ENCODE assay signal across 8 cellular contexts in genomic region chr1:67685067-67685557, GRCh38. TPM values are rescaled to one million over a fixed set of nuclear protein-coding genes. Genes with fewer than 3 reads are reported as not detected.
DNase-seq lines count a peak whose midpoint lies in the region; ATAC-seq and TF ChIP-seq lines count a peak whose summit lies in the region.

GADD45A (plus strand) TSS chr1:67685201; CDS start chr1:67685495, 294 bp downstream.

- H3K27me3 ChIP-seq in liver (ENCODE audit: control insufficient read depth in 4 of 4, insufficient read depth in 4 of 4, low read length in 3 of 4): no peaks in the 10 kb centered on the region

- H3K27ac ChIP-seq in C4-2B: peak within 1 kb of the TSS; percentile 89
- peak within 1 kb of the TSS; percentile 88 to 97 for H3K27ac ChIP-seq in liver (ENCODE audit: low read depth in 1 of 2, low read length in 2 of 2)

- peak within 1 kb of the TSS; percentile 85 to 94 for H3K9ac ChIP-seq in liver (ENCODE audit: low read depth in 1 of 2, low read length in 2 of 2)

- peaks cover 0 to 28% (median 20%) of the 10 kb centered on the region in 4 donors for H3K4me1 ChIP-seq in liver (ENCODE audit: control insufficient read depth in 4 of 4, insufficient read depth in 4 of 4, low read length in 3 of 4)

- TF ChIP-seq RAD21 in liver (IDR thresholded peaks at IDR 0.05): peak; percentile 61 to 72

- under 1% methylated on average over 39 of the region's 39 CpGs for WGBS in liver

- peak; percentile 98 for DNase-seq in NCI-H774 (lab: John Stamatoyannopoulos, UW)
- DNase-seq in activated CD4-positive, alpha-beta T cell treated with anti-CD3 and anti-CD28 coated beads, Interleukin-2, amount 50 U/mL, for 4 hours: peak; percentile 87 to 89
- peak; percentile 99 for DNase-seq in dermis blood vessel endothelial cell
- DNase-seq in stimulated activated CD4-positive, alpha-beta T cell treated with anti-CD3 and anti-CD28 coated beads, Interleukin-4, amount 100 ng/mL, for 24 hours: peak; percentile 95

- ATAC-seq in GM19395 (IDR thresholded peaks at IDR 0.05; ENCODE audit: unreplicated experiment) (peak; percentile 87), HG03565 (IDR thresholded peaks at IDR 0.05; ENCODE audit: unreplicated experiment) (peak; percentile 84)

- H3K9me3 ChIP-seq in liver (ENCODE audit: control insufficient read depth in 4 of 4, low read length in 3 of 4): no peaks in the 10 kb centered on the region

- H3K4me3 ChIP-seq in liver (ENCODE audit: low read depth in 1 of 3, low read length in 3 of 3): peak within 1 kb of the TSS; percentile 74 to 98 (median 94)

- no peak for TF ChIP-seq CTCF in C4-2B (conservative IDR thresholded peaks at IDR 0.05)
- TF ChIP-seq CTCF in liver (IDR thresholded peaks at IDR 0.05; ENCODE audit: low read depth, low read length, missing input control): no peak

- peaks cover 5 to 13% (median 8%) of the 10 kb centered on the region in 4 donors for H3K36me3 ChIP-seq in liver (ENCODE audit: control insufficient read depth in 4 of 4, insufficient read depth in 3 of 4, low read depth in 1 of 4, low read length in 3 of 4)

TF ChIP-seq in liver, 16 proteins besides CTCF, POLR2A, EP300 and RAD21:
- TF ChIP-seq TAF1 (conservative IDR thresholded peaks at IDR 0.05) (peak; percentile 98), RXRA (IDR thresholded peaks at IDR 0.05) (peak; percentile 75 to 91), SP1 (IDR thresholded peaks at IDR 0.05) (peak; percentile 93), GABPA (IDR thresholded peaks at IDR 0.05 in 1 of 2, conservative IDR thresholded peaks at IDR 0.05 in 1 of 2) (peak in 1 of 2 donors; percentile 26), HNF4A (conservative IDR thresholded peaks at IDR 0.05) (peak; percentile 52 to 60), ATF3 (IDR thresholded peaks at IDR 0.05) (no peak), YY1 (IDR thresholded peaks at IDR 0.05) (peak; percentile 86), FOXA1 (IDR thresholded peaks at IDR 0.05) (peak; percentile 32), NR2F2 (IDR thresholded peaks at IDR 0.05) (peak; percentile 89), MAX (IDR thresholded peaks at IDR 0.05) (peak; percentile 33), EGR1 (IDR thresholded peaks at IDR 0.05; ENCODE audit: low read depth in 2 of 2) (peak; percentile 25 to 46), FOXA2 (IDR thresholded peaks at IDR 0.05) (no peak), ZBTB33 (IDR thresholded peaks at IDR 0.05) (no peak), HNF4G (IDR thresholded peaks at IDR 0.05) (no peak), JUND (IDR thresholded peaks at IDR 0.05) (no peak), REST (IDR thresholded peaks at IDR 0.05) (peak; percentile 96)
TF ChIP-seq in liver: peak in this region for 11.

RNA-seq across cellular contexts. Expression of gene GADD45A, which starts in this region (rescaled TPM):
- total RNA-seq in dermis blood vessel endothelial cell (27.2 and 34.9 TPM in 2 replicates), liver (10 to 100 TPM; 29.7 to 57.9 TPM)
- 10 to 100 TPM; 26.3 to 37.1 TPM for polyA plus RNA-seq in liver

Comparison
In these comparisons a context has a peak if more than half of its experiments do, and no peak if none do; other contexts are left out.
1. Peak in every context shown above with its lines: DNase-seq, ATAC-seq, H3K4me3 ChIP-seq and H3K27ac ChIP-seq.